ENCODE assay signal across 13 cellular contexts in the genomic region with DNA sequence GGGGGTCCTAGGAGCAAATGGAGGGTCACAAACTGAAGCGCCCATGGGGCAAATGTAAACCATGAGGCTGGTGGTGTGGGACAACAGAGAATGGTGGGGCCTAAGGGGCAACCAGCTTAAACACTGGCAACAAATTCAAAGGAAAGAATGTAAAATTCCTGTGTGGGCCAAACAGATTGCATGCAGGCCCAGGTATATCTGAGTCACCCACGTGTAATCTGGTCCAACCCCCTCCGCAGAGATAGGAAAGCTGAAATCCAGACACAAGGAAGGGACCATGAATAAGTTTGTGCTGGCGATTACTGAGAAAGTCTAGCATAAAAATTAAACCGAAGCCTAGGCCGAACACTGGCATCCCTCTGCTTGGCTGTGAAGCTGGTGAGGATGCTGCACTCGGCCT.
DNase-seq lines count a peak whose midpoint lies in the region; ATAC-seq and TF ChIP-seq lines count a peak whose summit lies in the region.
"Had no signal": no experiment of that assay in that cellular context is flagged by ENCODE, and none has a peak within 500 bp of the region (broad histone marks: within the 10 kb centered on the region; RNA-seq: fewer than 3 reads in every experiment).

No MANE protein-coding gene starts in this region.

- H3K4me1 Mint-ChIP-seq in dendritic cell treated with granulocyte-macrophage colony-stimulating factor and Interleukin-4, amounts not matched to agents 40 ng/mL and 50 ng/mL, for 4 days (ENCODE audit: low read depth): peaks cover 100% of the 10 kb centered on the region
- H3K4me1 Mint-ChIP-seq in naive B cell: peaks cover 60 to 74% (median 69%) of the 10 kb centered on the region in 3 donors

- no peak for TF ChIP-seq RAD21 in SK-N-SH (IDR thresholded peaks at IDR 0.05; ENCODE audit: low read length)

- H3K79me2 ChIP-seq in SK-N-SH (ENCODE audit: insufficient read depth): 0 out of 2 replicates have a peak, but pooled peaks cover 4% of the 10 kb centered on the region

- H3K4me2 ChIP-seq in SK-N-SH: no peak overlapping the region

- no peaks in the 10 kb centered on the region for H3K9me3 ChIP-seq in SK-N-SH

- H3K9me3 Mint-ChIP-seq in dendritic cell treated with granulocyte-macrophage colony-stimulating factor and Interleukin-4, amounts not matched to agents 40 ng/mL and 50 ng/mL, for 4 days: no peaks in the 10 kb centered on the region
- no peaks in the 10 kb centered on the region for H3K9me3 Mint-ChIP-seq in naive B cell

- no peaks in the 10 kb centered on the region for H3F3A ChIP-seq in SK-N-SH (replicated peaks; ENCODE audit: insufficient read depth)

- peaks cover 39% of the 10 kb centered on the region for H3K36me3 Mint-ChIP-seq in dendritic cell treated with granulocyte-macrophage colony-stimulating factor and Interleukin-4, amounts not matched to agents 40 ng/mL and 50 ng/mL, for 4 days (ENCODE audit: low read depth)
- peaks cover 0 to 2% of the 10 kb centered on the region in 2 donors for H3K36me3 Mint-ChIP-seq in naive B cell
- H3K36me3 Mint-ChIP-seq: neural progenitor cell had no signal

- H3K36me3 ChIP-seq in SK-N-SH (replicated peaks in 1 of 2; ENCODE audit: control insufficient read depth in 1 of 2, insufficient read depth in 2 of 2, low read length in 1 of 2) (no peaks in the 10 kb centered on the region), urinary bladder (ENCODE audit: insufficient read depth) (no peaks in the 10 kb centered on the region)
- H3K36me3 ChIP-seq: neural progenitor cell had no signal

- DNase-seq in SK-N-SH (no peak), naive B cell (no peak), SIG-M5 treated with dmso at 0.1 percent for 504 hours (lab: John Stamatoyannopoulos, UW; ENCODE audit: unreplicated experiment) (no peak), RPMI8226 (no peak)
- no peak for DNase-seq in activated CD4-positive, CD25-positive, alpha-beta regulatory T cell (lab: John Stamatoyannopoulos, UW)
- DNase-seq: DMS79 treated with DMSO at 0.1 percent for 48 hours; MM.1S; NCI-H526 treated with DMSO at 0.1 percent for 48 hours; stimulated activated CD4-positive, alpha-beta T cell treated with anti-CD3 and anti-CD28 coated beads, Interleukin-4, amount 100 ng/mL, for 24 hours had no signal

- TF ChIP-seq EP300 in SK-N-SH (IDR thresholded peaks at IDR 0.05; ENCODE audit: borderline replicate concordance in 1 of 2, low read depth in 1 of 2, low read length in 1 of 2): no peak

- 92% methylated on average over 7 of the region's 7 CpGs for WGBS in SK-N-SH (ENCODE audit: low lambda C conversion rate)
- 77% methylated on average over 7 of the region's 7 CpGs for WGBS in urinary bladder

- intact Hi-C loops in dendritic cell treated with granulocyte-macrophage colony-stimulating factor and Interleukin-4, amounts not matched to agents 40 ng/mL and 50 ng/mL, for 4 days (cut with micrococcal nuclease): no loop called here

- peak overlapping the region; percentile 71 for H3K27ac Mint-ChIP-seq in dendritic cell treated with granulocyte-macrophage colony-stimulating factor and Interleukin-4, amounts not matched to agents 40 ng/mL and 50 ng/mL, for 4 days
- H3K27ac Mint-ChIP-seq in naive B cell: peak overlapping the region in 4 of 6 donors; percentile 11 to 80 (median 62)
- H3K27ac Mint-ChIP-seq: neural progenitor cell had no signal

- H3K4me3 ChIP-seq in SK-N-SH (ENCODE audit: low read depth in 2 of 2, low read length in 1 of 2) (no peak overlapping the region), urinary bladder (ENCODE audit: low read depth, low read length) (no peak overlapping the region)
- H3K4me3 ChIP-seq: neural progenitor cell had no signal

- POLR2A ChIA-PET in SK-N-SH (lab: Yijun Ruan, JAX): no interaction called here

- TF ChIP-seq CTCF in SK-N-SH (IDR thresholded peaks at IDR 0.05): no peak

- no peaks in the 10 kb centered on the region for H4K20me1 ChIP-seq in SK-N-SH (ENCODE audit: insufficient read depth)

- H3K27ac ChIP-seq in SK-N-SH (ENCODE audit: low read depth in 2 of 2, low read length in 1 of 2): peak overlapping the region; percentile 36 to 86; a peak in 3 of 4 replicates
- H3K27ac ChIP-seq in urinary bladder (ENCODE audit: low read depth): peak overlapping the region; percentile 43
- H3K27ac ChIP-seq: neural progenitor cell had no signal

- ATAC-seq in SK-N-SH treated with all-trans-retinoic acid at 6 μM for 48 hours: no peak
- ATAC-seq in naive B cell (ENCODE audit: low read depth in 2 of 2): no peak

- H3K27me3 ChIP-seq in SK-N-SH (ENCODE audit: insufficient read depth): no peaks in the 10 kb centered on the region

- no peaks in the 10 kb centered on the region for H3K27me3 Mint-ChIP-seq in dendritic cell treated with granulocyte-macrophage colony-stimulating factor and Interleukin-4, amounts not matched to agents 40 ng/mL and 50 ng/mL, for 4 days
- H3K27me3 Mint-ChIP-seq in naive B cell: no peaks in the 10 kb centered on the region

- H3K4me3 Mint-ChIP-seq in dendritic cell treated with granulocyte-macrophage colony-stimulating factor and Interleukin-4, amounts not matched to agents 40 ng/mL and 50 ng/mL, for 4 days: peak overlapping the region; percentile 35
- peak overlapping the region in 4 of 8 donors; percentile 26 to 70 (median 40) for H3K4me3 Mint-ChIP-seq in naive B cell
- H3K4me3 Mint-ChIP-seq: neural progenitor cell had no signal

- H3K9me2 ChIP-seq in SK-N-SH: no peaks in the 10 kb centered on the region

- H2AFZ ChIP-seq in SK-N-SH (ENCODE audit: low read depth): no peak overlapping the region
- H2AFZ ChIP-seq: neural progenitor cell had no signal

- peaks cover 15 to 77% of the 10 kb centered on the region in 2 experiments for H3K4me1 ChIP-seq in SK-N-SH (ENCODE audit: control insufficient read depth in 1 of 2, insufficient read depth in 2 of 2, low read depth in 1 of 2, low read length in 1 of 2)
- H3K4me1 ChIP-seq in urinary bladder (ENCODE audit: insufficient read depth): no peaks in the 10 kb centered on the region

- no peak overlapping the region for H3K9ac ChIP-seq in SK-N-SH
- H3K9ac ChIP-seq: neural progenitor cell had no signal

- CTCF ChIA-PET in SK-N-SH (lab: Yijun Ruan, JAX): interaction anchor here (1.5 to 1.8 kb wide), 3 partner anchors 9 to 92 kb away, joined by 5 to 7 read pairs (median 6); no protein-coding TSS in a partner anchor

TF ChIP-seq in SK-N-SH, 30 proteins besides CTCF, POLR2A, EP300 and RAD21:
- TF ChIP-seq NFIC (IDR thresholded peaks at IDR 0.05; ENCODE audit: borderline replicate concordance) (no peak), FOSL2 (IDR thresholded peaks at IDR 0.05; ENCODE audit: borderline replicate concordance, low read depth) (no peak), EZH2phosphoT487 (IDR thresholded peaks at IDR 0.05; ENCODE audit: borderline replicate concordance, low read depth) (no peak), TCF12 (IDR thresholded peaks at IDR 0.05) (no peak), TAF1 (IDR thresholded peaks at IDR 0.05; ENCODE audit: borderline replicate concordance, low read depth, low read length) (no peak), MXI1 (IDR thresholded peaks at IDR 0.05; ENCODE audit: low read depth, low read length) (no peak), NRF1 (IDR thresholded peaks at IDR 0.05; ENCODE audit: low read depth, low read length) (no peak)
- TF ChIP-seq, protein P1, sequence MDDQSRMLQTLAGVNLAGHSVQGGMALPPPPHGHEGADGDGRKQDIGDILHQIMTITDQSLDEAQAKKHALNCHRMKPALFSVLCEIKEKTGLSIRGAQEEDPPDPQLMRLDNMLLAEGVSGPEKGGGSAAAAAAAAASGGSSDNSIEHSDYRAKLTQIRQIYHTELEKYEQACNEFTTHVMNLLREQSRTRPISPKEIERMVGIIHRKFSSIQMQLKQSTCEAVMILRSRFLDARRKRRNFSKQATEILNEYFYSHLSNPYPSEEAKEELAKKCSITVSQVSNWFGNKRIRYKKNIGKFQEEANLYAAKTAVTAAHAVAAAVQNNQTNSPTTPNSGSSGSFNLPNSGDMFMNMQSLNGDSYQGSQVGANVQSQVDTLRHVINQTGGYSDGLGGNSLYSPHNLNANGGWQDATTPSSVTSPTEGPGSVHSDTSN (IDR thresholded peaks at IDR 0.05): no peak
- TF ChIP-seq, protein P2, sequence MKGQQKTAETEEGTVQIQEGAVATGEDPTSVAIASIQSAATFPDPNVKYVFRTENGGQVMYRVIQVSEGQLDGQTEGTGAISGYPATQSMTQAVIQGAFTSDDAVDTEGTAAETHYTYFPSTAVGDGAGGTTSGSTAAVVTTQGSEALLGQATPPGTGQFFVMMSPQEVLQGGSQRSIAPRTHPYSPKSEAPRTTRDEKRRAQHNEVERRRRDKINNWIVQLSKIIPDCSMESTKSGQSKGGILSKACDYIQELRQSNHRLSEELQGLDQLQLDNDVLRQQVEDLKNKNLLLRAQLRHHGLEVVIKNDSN (IDR thresholded peaks at IDR 0.05; ENCODE audit: borderline replicate concordance, low read depth): no peak

TF ChIP-seq in SK-N-SH treated with all-trans-retinoic acid at 6 μM for 48 hours, 23 proteins besides CTCF, POLR2A, EP300 and RAD21:
- TF ChIP-seq ZNF8 (CRISPR knock-in tag; IDR thresholded peaks at IDR 0.05): no peak
- TF ChIP-seq, protein P3, sequence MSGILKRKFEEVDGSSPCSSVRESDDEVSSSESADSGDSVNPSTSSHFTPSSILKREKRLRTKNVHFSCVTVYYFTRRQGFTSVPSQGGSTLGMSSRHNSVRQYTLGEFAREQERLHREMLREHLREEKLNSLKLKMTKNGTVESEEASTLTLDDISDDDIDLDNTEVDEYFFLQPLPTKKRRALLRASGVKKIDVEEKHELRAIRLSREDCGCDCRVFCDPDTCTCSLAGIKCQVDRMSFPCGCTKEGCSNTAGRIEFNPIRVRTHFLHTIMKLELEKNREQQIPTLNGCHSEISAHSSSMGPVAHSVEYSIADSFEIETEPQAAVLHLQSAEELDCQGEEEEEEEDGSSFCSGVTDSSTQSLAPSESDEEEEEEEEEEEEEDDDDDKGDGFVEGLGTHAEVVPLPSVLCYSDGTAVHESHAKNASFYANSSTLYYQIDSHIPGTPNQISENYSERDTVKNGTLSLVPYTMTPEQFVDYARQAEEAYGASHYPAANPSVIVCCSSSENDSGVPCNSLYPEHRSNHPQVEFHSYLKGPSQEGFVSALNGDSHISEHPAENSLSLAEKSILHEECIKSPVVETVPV (CRISPR knock-in tag; IDR thresholded peaks at IDR 0.05): no peak
- no peak for TF ChIP-seq ZFP3 (CRISPR knock-in tag; IDR thresholded peaks at IDR 0.05)
- TF ChIP-seq TOX (CRISPR knock-in tag; IDR thresholded peaks at IDR 0.05; ENCODE audit: borderline replicate concordance): no peak
- TF ChIP-seq PPARA (CRISPR knock-in tag; IDR thresholded peaks at IDR 0.05; ENCODE audit: borderline replicate concordance): no peak
- no peak for TF ChIP-seq RARB (CRISPR knock-in tag; IDR thresholded peaks at IDR 0.05)
- TF ChIP-seq ISL1 (CRISPR knock-in tag; IDR thresholded peaks at IDR 0.05): no peak
- TF ChIP-seq ARNTL (CRISPR knock-in tag; IDR thresholded peaks at IDR 0.05; ENCODE audit: borderline replicate concordance, low read depth): no peak
- no peak for TF ChIP-seq OSR1 (CRISPR knock-in tag; IDR thresholded peaks at IDR 0.05)
- no peak for TF ChIP-seq ZNF70 (CRISPR knock-in tag; IDR thresholded peaks at IDR 0.05)
